Comparison of ENCODE assay signal across 10 cellular contexts in genomic region chr10:35409094-35409582, GRCh38.
DNase-seq lines count a peak whose midpoint lies in the region; ATAC-seq, FAIRE-seq and TF ChIP-seq lines count a peak whose summit lies in the region.
"Had no signal": no experiment of that assay in that cellular context is flagged by ENCODE, and none has a peak within 500 bp of the region (broad histone marks: within the 10 kb centered on the region; RNA-seq: fewer than 3 reads in every experiment).

No MANE protein-coding gene starts in this region.

- H3K27me3 ChIP-seq in adrenal gland (no peaks in the 10 kb centered on the region), keratinocyte (ENCODE audit: control insufficient read depth, extremely low read depth, insufficient read depth, low read length) (no peaks in the 10 kb centered on the region), tibial artery (no peaks in the 10 kb centered on the region)

- FAIRE-seq in keratinocyte (lab: Jason Lieb, UNC) = peak; percentile 78
- FAIRE-seq: islet of Langerhans had no signal

- no peak overlapping the region for H3K4me2 ChIP-seq in keratinocyte (ENCODE audit: control insufficient read depth, extremely low read depth, insufficient read depth, low read depth, low read length)
- H3K4me2 ChIP-seq: PC-9 had no signal

- no peak for TF ChIP-seq POLR2A in adrenal gland (IDR thresholded peaks at IDR 0.05)

- no peak overlapping the region for H3K9ac ChIP-seq in keratinocyte (ENCODE audit: control insufficient read depth, extremely low read depth, insufficient read depth, low read length)

- WGBS in adrenal gland, 4 donors = 61 to 68% (median 64%) methylated on average over 2 of the region's 2 CpGs

- no peak overlapping the region for H2AFZ ChIP-seq in keratinocyte (ENCODE audit: control insufficient read depth, low read length)
- H2AFZ ChIP-seq: PC-9 had no signal

- peak; percentile 78 for ATAC-seq in HG03378 (IDR thresholded peaks at IDR 0.05; ENCODE audit: unreplicated experiment)
- no peak for ATAC-seq in GM21526 (IDR thresholded peaks at IDR 0.05; ENCODE audit: low FRiP score, unreplicated experiment)

- H3K9me1 ChIP-seq in keratinocyte (ENCODE audit: control insufficient read depth, extremely low read depth, insufficient read depth, low read length) = no peaks in the 10 kb centered on the region

- intact Hi-C loops in adrenal gland (cut with DNase I) (no loop called here), tibial artery (cut with DNase I; ENCODE audit: low total_unique reads) (loop anchor here (10.0 kb wide), 1 partner anchor 74 kb away; the partner anchor contains the start of gene CCNY)

- dilution Hi-C loops in keratinocyte (cut with MboI; ENCODE audit: extremely low pct_ligation_motif_present, low sequenced_read_pairs) = no loop called here

- TF ChIP-seq CTCF in adrenal gland (IDR thresholded peaks at IDR 0.05) (no peak), keratinocyte (optimal IDR thresholded peaks at IDR 0.05 in 1 of 3, IDR thresholded peaks at IDR 0.05 in 1 of 3, conservative IDR thresholded peaks at IDR 0.05 in 1 of 3; ENCODE audit: extremely low read depth in 1 of 3, insufficient read depth in 2 of 3, low read length in 3 of 3) (no peak), tibial artery (IDR thresholded peaks at IDR 0.05) (no peak)

- H3K9me3 ChIP-seq in adrenal gland (replicated peaks in 1 of 3) = no peaks in the 10 kb centered on the region
- H3K9me3 ChIP-seq in keratinocyte (ENCODE audit: control insufficient read depth, low read depth, low read length) = no peaks in the 10 kb centered on the region
- no peaks in the 10 kb centered on the region for H3K9me3 ChIP-seq in tibial artery

- DNase-seq in GM04503 (ENCODE audit: low read depth) (peak; percentile 58), adrenal gland (peak in 6 of 7 donors; percentile 46 to 75 (median 66)), keratinocyte (ENCODE audit: low read depth, low spot score) (peak; percentile 57), tibial artery (peak in 1 of 2 donors; percentile 29), KBM-7 (no peak), GF-D8 (lab: John Stamatoyannopoulos, UW) (no peak)

- H4K20me1 ChIP-seq in keratinocyte (ENCODE audit: control insufficient read depth, extremely low read depth, insufficient read depth, low read length) = peaks cover 3% of the 10 kb centered on the region

- peaks cover 4 to 25% of the 10 kb centered on the region in 2 donors for H3K4me1 ChIP-seq in adrenal gland (replicated peaks in 1 of 2)
- peaks cover 31% of the 10 kb centered on the region for H3K4me1 ChIP-seq in keratinocyte (ENCODE audit: control insufficient read depth, extremely low read depth, insufficient read depth, low read length)
- H3K4me1 ChIP-seq in tibial artery = peaks cover 0 to 31% (median 25%) of the 10 kb centered on the region in 4 donors

- H3K36me3 ChIP-seq in adrenal gland (replicated peaks in 1 of 2) = no peaks in the 10 kb centered on the region
- no peaks in the 10 kb centered on the region for H3K36me3 ChIP-seq in keratinocyte (ENCODE audit: control insufficient read depth in 2 of 2, extremely low read depth in 1 of 2, insufficient read depth in 2 of 2, low read length in 2 of 2)
- H3K36me3 ChIP-seq in tibial artery = no peaks in the 10 kb centered on the region

- in situ Hi-C loops in KBM-7 (cut with MboI; ENCODE audit: low pct_unique_long_range_greater_than_20kb, low sequenced_read_pairs) = no loop called here

- H3K4me3 ChIP-seq in adrenal gland = no peak overlapping the region
- no peak overlapping the region for H3K4me3 ChIP-seq in keratinocyte (ENCODE audit: control insufficient read depth in 2 of 3, extremely low read depth in 1 of 3, insufficient read depth in 2 of 3, low read depth in 1 of 3, low read length in 3 of 3)
- H3K4me3 ChIP-seq in tibial artery = no peak overlapping the region
- H3K4me3 ChIP-seq: PC-9 had no signal

- H3K27ac ChIP-seq in adrenal gland (peak overlapping the region in 2 of 5 donors; percentile 15 to 20), keratinocyte (ENCODE audit: control insufficient read depth, insufficient read depth, low read length) (no peak overlapping the region), tibial artery (peak overlapping the region; percentile 33 to 38)
- H3K27ac ChIP-seq: PC-9 had no signal

- peaks cover 56% of the 10 kb centered on the region for H3K79me2 ChIP-seq in keratinocyte (ENCODE audit: control insufficient read depth, insufficient read depth, low read length)

Comparison
In these comparisons a context has a peak if more than half of its experiments do, and no peak if none do; other contexts are left out.
1. DNase-seq: peak in GM04503 (single experiment), adrenal gland (6 of 7) and keratinocyte (single experiment); none in KBM-7 (single experiment) and GF-D8 (single experiment).